Comparison of ENCODE assay signal across 10 cellular contexts in the genomic region with DNA sequence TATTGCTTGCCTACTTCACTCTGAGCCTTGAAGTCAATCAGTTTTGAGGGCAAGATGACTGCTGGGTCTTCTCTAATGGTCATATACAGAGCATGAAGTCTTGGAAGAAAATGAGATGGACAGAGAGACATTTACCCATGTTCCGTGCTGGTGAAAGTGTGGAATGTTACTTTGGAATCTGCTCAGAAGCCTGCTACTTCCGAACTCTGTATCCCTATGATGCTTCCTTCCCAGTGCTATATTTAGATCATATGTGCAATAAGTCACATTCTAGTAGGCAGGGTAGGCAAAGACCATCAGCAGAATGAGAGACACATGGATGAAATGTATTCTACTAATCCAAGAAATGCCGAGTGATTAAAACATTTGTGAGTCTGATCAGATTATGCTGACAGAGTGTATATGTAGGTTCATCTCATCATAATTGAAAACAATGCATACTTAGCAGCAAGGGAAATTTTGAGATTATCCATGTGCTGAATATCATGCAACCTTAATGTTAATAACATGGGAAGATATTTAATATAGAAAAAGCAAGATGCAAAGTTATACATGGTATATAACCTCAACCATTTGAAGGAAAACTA.
DNase-seq lines count a peak whose midpoint lies in the region; ATAC-seq, FAIRE-seq and TF ChIP-seq lines count a peak whose summit lies in the region.
"Had no signal": no experiment of that assay in that cellular context is flagged by ENCODE, and none has a peak within 500 bp of the region (broad histone marks: within the 10 kb centered on the region; RNA-seq: fewer than 3 reads in every experiment).

No MANE protein-coding gene starts in this region.

- no peak for ATAC-seq in HCT116
- no peak for ATAC-seq in pancreas

- POLR2A ChIA-PET in HCT116 (lab: Charles Lee) = no interaction called here

- H3K4me3 ChIP-seq in HCT116 (replicated peaks in 1 of 2; ENCODE audit: low read depth in 1 of 2, low read length in 2 of 2) = no peak overlapping the region
- no peak overlapping the region for H3K4me3 ChIP-seq in brain microvascular endothelial cell (ENCODE audit: low read depth, low read length)
- H3K4me3 ChIP-seq in testis = no peak overlapping the region
- H3K4me3 ChIP-seq in pancreas = no peak overlapping the region

- no peak for FAIRE-seq in pancreas (lab: Jason Lieb, UNC)

- peaks cover 12% of the 10 kb centered on the region; the same call in 1 of the 2 replicates for H4K20me1 ChIP-seq in HCT116 (ENCODE audit: insufficient read depth)

- H3K9me2 ChIP-seq in HCT116 (ENCODE audit: insufficient read depth) = no peaks in the 10 kb centered on the region

- CTCF ChIA-PET in HCT116 (lab: Charles Lee) = interaction anchor here (1.3 kb wide), 1 partner anchor 8 kb away, joined by 4 read pairs; no protein-coding TSS in a partner anchor

- 52% methylated on average over 3 of the region's 3 CpGs for WGBS in testis, 2 donors
- 72 to 75% methylated on average over 3 of the region's 3 CpGs for WGBS in pancreas, 2 donors

- H3K27ac ChIP-seq in HCT116 (ENCODE audit: low read depth, low read length) (no peak overlapping the region), brain microvascular endothelial cell (no peak overlapping the region), testis (no peak overlapping the region), pancreas (no peak overlapping the region)

- H3K9me3 ChIP-seq in HCT116 (ENCODE audit: control insufficient read depth in 1 of 2, insufficient read depth in 1 of 2, low read depth in 1 of 2, low read length in 2 of 2) (no peaks in the 10 kb centered on the region), testis (no peaks in the 10 kb centered on the region), pancreas (no peaks in the 10 kb centered on the region)

- no peak for TF ChIP-seq POLR2A in HCT116 (IDR thresholded peaks at IDR 0.05; ENCODE audit: borderline replicate concordance, extremely low read depth, insufficient read depth, insufficient read length)
- TF ChIP-seq POLR2A in testis (IDR thresholded peaks at IDR 0.05) = no peak

- no peak for TF ChIP-seq CTCF in HCT116 (IDR thresholded peaks at IDR 0.05 in 2 of 3, conservative IDR thresholded peaks at IDR 0.05 in 1 of 3; ENCODE audit: borderline replicate concordance in 1 of 3, insufficient read depth in 1 of 3, low read depth in 2 of 3, low read length in 2 of 3)
- no peak for TF ChIP-seq CTCF in brain microvascular endothelial cell (IDR thresholded peaks at IDR 0.05; ENCODE audit: low read depth, low read length, missing control alignments)
- TF ChIP-seq CTCF in testis (IDR thresholded peaks at IDR 0.05) = no peak
- no peak for TF ChIP-seq CTCF in pancreas (IDR thresholded peaks at IDR 0.05)

- peak overlapping the region; percentile 63 for H3K4me2 ChIP-seq in HCT116 (ENCODE audit: low read length)

- RAD21 ChIA-PET in HCT116 (lab: Charles Lee; ENCODE audit: low non-redundant PET in 1 of 2, low total read pairs in 2 of 2, uncharacterized antibody in 2 of 2, unreplicated experiment in 2 of 2) = no interaction called here

- intact Hi-C loops in HCT116 (cut with micrococcal nuclease) = loop anchor here (2.0 kb wide), 1 partner anchor 106 kb away; no protein-coding TSS in a partner anchor
- intact Hi-C loops in testis (cut with DNase I; ENCODE audit: low total_unique reads) = no loop called here
- intact Hi-C loops in pancreas (cut with DNase I) = no loop called here

- H2AFZ ChIP-seq in HCT116 (ENCODE audit: low read depth, low read length, poor library complexity, severe bottlenecking) = no peak overlapping the region

- TF ChIP-seq RAD21 in HCT116 (IDR thresholded peaks at IDR 0.05; ENCODE audit: low read depth) = no peak

- H3K36me3 ChIP-seq in HCT116 (ENCODE audit: control insufficient read depth in 1 of 2, insufficient read depth in 2 of 2, low read length in 2 of 2) = no peaks in the 10 kb centered on the region
- no peaks in the 10 kb centered on the region for H3K36me3 ChIP-seq in brain microvascular endothelial cell (replicated peaks)
- no peaks in the 10 kb centered on the region for H3K36me3 ChIP-seq in testis (ENCODE audit: low read depth, missing control alignments)
- H3K36me3 ChIP-seq in pancreas = no peaks in the 10 kb centered on the region

- peaks cover 98% of the 10 kb centered on the region for H3K79me2 ChIP-seq in HCT116 (ENCODE audit: insufficient read depth, low read length)

- BruUV-seq in HCT116 (replicated peaks; lab: Mats Ljungman, UMichigan) = no TSS peak

- H3K4me1 ChIP-seq in HCT116 (ENCODE audit: control insufficient read depth in 1 of 2, insufficient read depth in 2 of 2, low read length in 2 of 2) = peaks cover 34 to 55% of the 10 kb centered on the region in 2 experiments
- H3K4me1 ChIP-seq in testis = peaks cover 7% of the 10 kb centered on the region
- H3K4me1 ChIP-seq in pancreas = peaks cover 0 to 17% (median 0%) of the 10 kb centered on the region in 3 donors

- H3K27me3 ChIP-seq in HCT116 (ENCODE audit: insufficient read depth, low read length) (no peaks in the 10 kb centered on the region), brain microvascular endothelial cell (replicated peaks) (no peaks in the 10 kb centered on the region), testis (no peaks in the 10 kb centered on the region), pancreas (no peaks in the 10 kb centered on the region)

- in situ Hi-C loops in ACHN (cut with HindIII; ENCODE audit: low pct_ligation_motif_present, low pct_unique_long_range_greater_than_20kb, low sequenced_read_pairs) = no loop called here
- in situ Hi-C loops in brain microvascular endothelial cell (cut with HindIII; ENCODE audit: low pct_ligation_motif_present, low sequenced_read_pairs) = loop anchor here (25.0 kb wide), 1 partner anchor 99 kb away; no protein-coding TSS in a partner anchor

- no peak overlapping the region for H3K9ac ChIP-seq in HCT116 (ENCODE audit: low read length)

- DNase-seq in ACHN = peak; percentile 41
- no peak for DNase-seq in HCT116 (ENCODE audit: low read depth, low spot score)
- DNase-seq in brain microvascular endothelial cell = peak; percentile 14
- peak; percentile 68 for DNase-seq in kidney tubule cell (ENCODE audit: low spot score)
- DNase-seq in testis = no peak
- DNase-seq in pancreas = no peak
- no peak for DNase-seq in stimulated activated CD4-positive, alpha-beta T cell treated with anti-CD3 and anti-CD28 coated beads, Interleukin-2, amount 100 ng/mL, for 24 hours
- no peak for DNase-seq in NCI-H1436 treated with DMSO at 0.1 percent for 48 hours (lab: John Stamatoyannopoulos, UW)
- DNase-seq: COR-L47, head of caudate nucleus had no signal

TF ChIP-seq in HCT116, 20 proteins besides CTCF, POLR2A, EP300 and RAD21:
- TF ChIP-seq TCF7L2 (IDR thresholded peaks at IDR 0.05; ENCODE audit: borderline replicate concordance, extremely low read depth, insufficient read depth, insufficient read length) (no peak), FOSL1 (IDR thresholded peaks at IDR 0.05; ENCODE audit: low read depth) (no peak), CEBPB (IDR thresholded peaks at IDR 0.05; ENCODE audit: low read depth) (no peak), POLR2AphosphoS5 (IDR thresholded peaks at IDR 0.05; ENCODE audit: low read depth, low read length) (no peak), CBX3 (IDR thresholded peaks at IDR 0.05; ENCODE audit: low read depth) (no peak), EGR1 (IDR thresholded peaks at IDR 0.05; ENCODE audit: low read depth) (no peak), ELF1 (IDR thresholded peaks at IDR 0.05; ENCODE audit: borderline replicate concordance, low read depth) (no peak), ZFX (IDR thresholded peaks at IDR 0.05) (no peak), EZH2 (IDR thresholded peaks at IDR 0.05) (no peak)
- TF ChIP-seq, protein P1, sequence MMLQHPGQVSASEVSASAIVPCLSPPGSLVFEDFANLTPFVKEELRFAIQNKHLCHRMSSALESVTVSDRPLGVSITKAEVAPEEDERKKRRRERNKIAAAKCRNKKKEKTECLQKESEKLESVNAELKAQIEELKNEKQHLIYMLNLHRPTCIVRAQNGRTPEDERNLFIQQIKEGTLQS (IDR thresholded peaks at IDR 0.05) = no peak

Comparison
In these comparisons a context has a peak if more than half of its experiments do, and no peak if none do; other contexts are left out.
1. DNase-seq: peak in ACHN (single experiment), brain microvascular endothelial cell (single experiment) and kidney tubule cell (single experiment); none in HCT116 (single experiment), testis (single experiment), pancreas (0 of 6), stimulated activated CD4-positive, alpha-beta T cell treated with anti-CD3 and anti-CD28 coated beads, Interleukin-2, amount 100 ng/mL, for 24 hours (0 of 2) and NCI-H1436 treated with DMSO at 0.1 percent for 48 hours (single experiment).